In genomic region chr2:1478311-1479305, GRCh38 we compare ENCODE assay signal across 16 cellular contexts.
"Had no signal": no experiment of that assay in that cellular context is flagged by ENCODE, and none has a peak within 500 bp of the region (broad histone marks: within the 10 kb centered on the region; RNA-seq: fewer than 3 reads in every experiment).

No MANE protein-coding gene starts in this region.

- H3K9me3 Mint-ChIP-seq: activated T-helper 1 cell treated with anti-CD3 and anti-CD28 coated beads, Interleukin-12 subunit alpha, Interleukin-12 subunit beta, Interleukin-2, Interleukin-4 antibody, amounts not matched to agents 30 ng/mL and 10 ng/mL and 1 ng/mL, durations not matched to agents 14 hours and 24 hours and 36 hours; natural killer cell; stimulated activated naive CD8-positive, alpha-beta T cell treated with anti-CD3 and anti-CD28 coated beads, Interleukin-15, amount 100 ng/mL, for 72 hours had no signal

- DNase-seq: activated CD4-positive, alpha-beta T cell treated with anti-CD3 and anti-CD28 coated beads, Interleukin-2, amount 50 U/mL, for 4 hours; activated CD4-positive, CD25-positive, alpha-beta regulatory T cell treated with anti-CD3 and anti-CD28 coated beads, Interleukin-2, amount 50 U/mL, for 72 hours; activated naive CD4-positive, alpha-beta T cell treated with Interleukin-2 at 50 U/mL for 16 hours; central memory CD4-positive, alpha-beta T cell; dermis blood vessel endothelial cell; erythroblast; hypothalamus; left colon; mammary epithelial cell; natural killer cell; occipital lobe; psoas muscle; stimulated activated CD4-positive, alpha-beta T cell treated with anti-CD3 and anti-CD28 coated beads, Interleukin-2, amount 100 ng/mL, for 48 hours; stimulated activated naive CD8-positive, alpha-beta T cell treated with anti-CD3 and anti-CD28 coated beads, Interleukin-15, amount 100 ng/mL, for 72 hours; testis had no signal

- H3K4me3 ChIP-seq: psoas muscle had no signal

- ATAC-seq: left colon, psoas muscle had no signal

- H3K4me1 Mint-ChIP-seq: natural killer cell; stimulated activated naive CD8-positive, alpha-beta T cell treated with anti-CD3 and anti-CD28 coated beads, Interleukin-15, amount 100 ng/mL, for 72 hours had no signal

- H3K27me3 Mint-ChIP-seq: stimulated activated naive CD8-positive, alpha-beta T cell treated with anti-CD3 and anti-CD28 coated beads, Interleukin-15, amount 100 ng/mL, for 72 hours had no signal

- H3K27me3 ChIP-seq: testis had no signal

- H3K4me1 ChIP-seq: psoas muscle, testis had no signal

- H3K9me3 ChIP-seq: psoas muscle, testis had no signal

- H3K36me3 Mint-ChIP-seq: natural killer cell had no signal

- H3K4me3 Mint-ChIP-seq: activated T-helper 1 cell treated with anti-CD3 and anti-CD28 coated beads, Interleukin-12 subunit alpha, Interleukin-12 subunit beta, Interleukin-2, Interleukin-4 antibody, amounts not matched to agents 30 ng/mL and 10 ng/mL and 1 ng/mL, durations not matched to agents 14 hours and 24 hours and 36 hours; natural killer cell; stimulated activated naive CD8-positive, alpha-beta T cell treated with anti-CD3 and anti-CD28 coated beads, Interleukin-15, amount 100 ng/mL, for 72 hours had no signal

- H3K27ac Mint-ChIP-seq: activated T-helper 1 cell treated with anti-CD3 and anti-CD28 coated beads, Interleukin-12 subunit alpha, Interleukin-12 subunit beta, Interleukin-2, Interleukin-4 antibody, amounts not matched to agents 30 ng/mL and 10 ng/mL and 1 ng/mL, durations not matched to agents 14 hours and 24 hours and 36 hours; natural killer cell had no signal

- H3K27ac ChIP-seq: psoas muscle, testis had no signal
